Comparison of ENCODE assay signal across 8 cellular contexts in the genomic region with DNA sequence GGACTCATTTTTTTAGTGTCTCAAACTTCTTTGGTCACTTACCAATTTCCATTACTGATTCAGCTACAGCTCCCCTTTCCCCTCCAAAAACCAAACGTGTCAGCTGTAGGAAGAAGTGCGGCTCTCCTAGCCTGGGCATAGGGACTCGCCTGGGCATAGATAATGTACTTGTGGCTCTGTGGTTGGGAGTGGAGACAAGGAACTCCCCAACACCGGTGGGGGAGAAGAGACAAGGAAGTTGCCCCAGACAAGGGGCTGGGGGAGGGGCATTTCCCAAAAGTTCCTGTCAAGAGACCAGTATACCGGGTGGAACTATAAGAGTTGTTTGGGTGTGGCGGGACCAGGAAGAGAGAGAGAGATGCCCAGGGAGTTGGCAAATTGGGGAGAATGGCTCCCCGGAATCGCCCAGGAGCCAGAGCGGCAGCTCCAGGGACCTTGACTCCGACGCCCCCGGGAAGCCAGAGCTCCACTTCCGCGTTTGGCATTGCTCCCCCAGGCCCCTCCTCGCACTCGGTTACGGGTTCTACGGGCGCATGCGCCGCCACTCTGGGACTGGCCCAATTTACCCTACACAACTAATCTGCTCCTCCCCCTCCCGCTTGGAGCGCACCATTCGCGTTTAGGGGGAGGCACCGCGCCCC. TPM values are rescaled to one million over a fixed set of nuclear protein-coding genes. Genes with fewer than 3 reads are reported as not detected.
DNase-seq lines count a peak whose midpoint lies in the region; ATAC-seq and TF ChIP-seq lines count a peak whose summit lies in the region.

No MANE protein-coding gene starts in this region.

- H3K27ac ChIP-seq in muscle layer of duodenum (ENCODE audit: low read length) = peak overlapping the region; percentile 96

- peaks cover 44% of the 10 kb centered on the region for H3K4me1 Mint-ChIP-seq in Calu3 (ENCODE audit: low read depth, unreplicated experiment)

- TF ChIP-seq CTCF in Calu3 (IDR thresholded peaks at IDR 0.05; ENCODE audit: unreplicated experiment) (no peak), GM20000 (IDR thresholded peaks at IDR 0.05; ENCODE audit: extremely low read depth, missing control alignments) (no peak)

- H3K36me3 ChIP-seq in muscle layer of duodenum (ENCODE audit: control insufficient read depth in 1 of 2, insufficient read depth in 2 of 2, low read length in 2 of 2) = peaks cover 0 to 4% of the 10 kb centered on the region in 2 donors

- peak overlapping the region; percentile 98 for H3K4me3 Mint-ChIP-seq in Calu3 (ENCODE audit: low read depth, unreplicated experiment)

- CTCF ChIA-PET in Calu3 (lab: Charles Lee) = interaction anchor here (1.0 to 2.6 kb wide), 4 partner anchors 12 to 121 kb away, joined by 4 to 20 read pairs (median 6); a partner anchor contains a TSS

- DNase-seq in Calu3 (peak; percentile 94), GM20000 (ENCODE audit: low spot score) (peak; percentile 94), HT-29 (ENCODE audit: low spot score) (peak; percentile 96), NOMO-1 treated with dmso at 0.1 percent for 144 hours (lab: John Stamatoyannopoulos, UW; ENCODE audit: unreplicated experiment) (peak; percentile 96), activated T-cell treated with anti-CD3 and anti-CD28 coated beads for 24 hours (ENCODE audit: low read depth) (peak; percentile 90)
- peak; percentile 94 for DNase-seq in stimulated activated CD8-positive, alpha-beta memory T cell treated with anti-CD3 and anti-CD28 coated beads, Interleukin-7, amount 100 ng/mL, for 4 hours (ENCODE audit: low read depth in 2 of 2)

- ATAC-seq in esophagus mucosa = peak; percentile 89

- peak overlapping the region; percentile 99 for H3K27ac Mint-ChIP-seq in Calu3 (ENCODE audit: unreplicated experiment)

- intact Hi-C loops in Calu3 (cut with micrococcal nuclease; ENCODE audit: unreplicated experiment) = no loop called here

- no peaks in the 10 kb centered on the region for H3K27me3 ChIP-seq in muscle layer of duodenum (ENCODE audit: low read depth, low read length)

- peak overlapping the region; percentile 66 to 95 for H3K4me3 ChIP-seq in muscle layer of duodenum (ENCODE audit: low read depth in 1 of 2, low read length in 2 of 2)

- no peaks in the 10 kb centered on the region for H3K9me3 ChIP-seq in muscle layer of duodenum (ENCODE audit: control insufficient read depth in 1 of 2, low read length in 2 of 2)

- H3K27me3 Mint-ChIP-seq in Calu3 (ENCODE audit: unreplicated experiment) = peaks cover 14% of the 10 kb centered on the region

- TSS peak; percentile 86 for BruUV-seq in Calu3 (replicated peaks; lab: Mats Ljungman, UMichigan)

- H3K4me1 ChIP-seq in muscle layer of duodenum (ENCODE audit: control insufficient read depth in 1 of 2, insufficient read depth in 2 of 2, low read length in 2 of 2) = peaks cover 12 to 33% of the 10 kb centered on the region in 2 donors

- peaks cover 53% of the 10 kb centered on the region for H3K36me3 Mint-ChIP-seq in Calu3 (ENCODE audit: insufficient read depth, unreplicated experiment)

- H3K9me3 Mint-ChIP-seq in Calu3 (ENCODE audit: low read depth, unreplicated experiment) = no peaks in the 10 kb centered on the region

RNA-seq across cellular contexts. Expression of a gene that starts 0.9 kb away (rescaled TPM):
- total RNA-seq in Calu3 (2022) (75.0 and 80.5 TPM in 2 replicates), esophagus mucosa (42.6 TPM)
- 16.8 and 19.6 TPM in 2 replicates for total RNA-seq in HT-29 (2014; rRNA removed; shearing (Covaris generic))

Comparison
In these comparisons a context has a peak if more than half of its experiments do, and no peak if none do; other contexts are left out.
1. Peak in every context shown above with its lines: DNase-seq, ATAC-seq, H3K4me3 ChIP-seq and H3K27ac ChIP-seq.